In genomic region chr2:230706966-230707365, GRCh38 we compare ENCODE assay signal across 18 cellular contexts. TPM values are rescaled to one million over a fixed set of nuclear protein-coding genes. Genes with fewer than 3 reads are reported as not detected.
A peak's percentile ranks its signal among the peaks of the same experiment; 100 is the strongest.
DNase-seq lines count a peak whose midpoint lies in the region; FAIRE-seq and TF ChIP-seq lines count a peak whose summit lies in the region.
"Had no signal": no experiment of that assay in that cellular context is flagged by ENCODE, and none has a peak within 500 bp of the region (broad histone marks: within the 10 kb centered on the region; RNA-seq: fewer than 3 reads in every experiment).

No MANE protein-coding gene starts in this region.

- H3K9me3 ChIP-seq in PC-9 (ENCODE audit: insufficient read depth, low read depth) (peaks cover 3% of the 10 kb centered on the region), kidney (ENCODE audit: control insufficient read depth in 1 of 2, low read length in 2 of 2) (no peaks in the 10 kb centered on the region), small intestine (ENCODE audit: control insufficient read depth, low read depth) (no peaks in the 10 kb centered on the region)

- H3K27ac Mint-ChIP-seq in mesothelial cell of epicardium, result no peak overlapping the region
- H3K27ac Mint-ChIP-seq: CD8-positive, alpha-beta T cell; HFFc6 had no signal

- H3K4me1 ChIP-seq in PC-9 (replicated peaks; ENCODE audit: insufficient read depth), result peaks cover 32% of the 10 kb centered on the region
- H3K4me1 ChIP-seq in kidney (ENCODE audit: control insufficient read depth in 1 of 2, insufficient read depth in 1 of 2, low read depth in 1 of 2, low read length in 2 of 2), result no peaks in the 10 kb centered on the region
- peaks cover 7 to 8% of the 10 kb centered on the region in 2 donors for H3K4me1 ChIP-seq in small intestine (ENCODE audit: control insufficient read depth in 2 of 2, insufficient read depth in 1 of 2, low read depth in 1 of 2, low read length in 1 of 2)

- H3K27me3 ChIP-seq in HL-60 (ENCODE audit: insufficient read depth, poor library complexity, severe bottlenecking), result no peaks in the 10 kb centered on the region
- no peaks in the 10 kb centered on the region for H3K27me3 ChIP-seq in PC-9 (ENCODE audit: insufficient read depth, low read depth)
- H3K27me3 ChIP-seq in small intestine (ENCODE audit: control insufficient read depth in 2 of 2, insufficient read depth in 2 of 2, low read length in 2 of 2), result no peaks in the 10 kb centered on the region

- DNase-seq in HL-60 (ENCODE audit: low read depth in 1 of 2, low spot score in 1 of 2) (peak in 1 of 2 experiments; percentile 55), PC-9 (no peak), kidney (peak; percentile 20), small intestine (no peak), NCI-H2029 (lab: John Stamatoyannopoulos, UW) (no peak), mesothelial cell of epicardium (ENCODE audit: low spot score in 2 of 2, unreplicated experiment in 2 of 2) (no peak), iPS-NIHi7 (ENCODE audit: extremely low spot score) (no peak)
- no peak for DNase-seq in activated CD8-positive, alpha-beta memory T cell treated with anti-CD3 and anti-CD28 coated beads for 24 hours
- DNase-seq: CD8-positive, alpha-beta T cell; COR-L47; DMS153; DMS79 treated with DMSO at 0.1 percent for 48 hours; EL; HCEC 1CT; HFFc6 had no signal

- no peaks in the 10 kb centered on the region for H4K20me1 ChIP-seq in PC-9 (ENCODE audit: insufficient read depth)

- H3K4me2 ChIP-seq in PC-9, result peak overlapping the region; percentile 17

- H3K4me1 Mint-ChIP-seq in mesothelial cell of epicardium, result no peaks in the 10 kb centered on the region

- H3F3A ChIP-seq in PC-9 (ENCODE audit: insufficient read depth, low read depth), result peaks cover 17% of the 10 kb centered on the region

- FAIRE-seq in kidney (lab: Jason Lieb, UNC) (no peak), small intestine (lab: Jason Lieb, UNC) (no peak)
- FAIRE-seq: D721Med, G401.6, GM12891 had no signal

- H3K36me3 Mint-ChIP-seq in mesothelial cell of epicardium, result no peaks in the 10 kb centered on the region

- H3K4me3 Mint-ChIP-seq in mesothelial cell of epicardium, result no peak overlapping the region
- H3K4me3 Mint-ChIP-seq: CD8-positive, alpha-beta T cell; HFFc6 had no signal

- H3K9ac ChIP-seq in kidney (ENCODE audit: low read length in 2 of 2), result no peak overlapping the region

- H3K36me3 ChIP-seq in PC-9 (ENCODE audit: low read depth) (no peaks in the 10 kb centered on the region), kidney (ENCODE audit: control insufficient read depth in 1 of 2, insufficient read depth in 2 of 2, low read length in 2 of 2) (no peaks in the 10 kb centered on the region), small intestine (ENCODE audit: control insufficient read depth in 2 of 2, insufficient read depth in 2 of 2, low read length in 2 of 2) (no peaks in the 10 kb centered on the region)

- CTCF ChIA-PET in PC-9 (lab: Charles Lee), result no interaction called here

- H3K79me2 ChIP-seq in PC-9 (ENCODE audit: low read depth), result no peaks in the 10 kb centered on the region

- H3K27ac ChIP-seq in HL-60 (replicated peaks) (peak overlapping the region; percentile 29; the same call in 1 of the 2 replicates), PC-9 (peak overlapping the region; percentile 60), kidney (ENCODE audit: low read depth in 2 of 2, low read length in 2 of 2) (no peak overlapping the region), small intestine (ENCODE audit: low read depth in 1 of 2, low read length in 1 of 2) (peak overlapping the region; percentile 32 to 65)

- H3K9me3 Mint-ChIP-seq in mesothelial cell of epicardium, result peaks cover 10% of the 10 kb centered on the region

- H2AFZ ChIP-seq in PC-9, result no peak overlapping the region

- no TSS peak for BruUV-seq in PC-9 (replicated peaks; lab: Mats Ljungman, UMichigan)

- WGBS in small intestine, 3 donors, result 84 to 90% (median 87%) methylated on average over 8 of the region's 8 CpGs

- H3K4me3 ChIP-seq in HL-60 (replicated peaks; ENCODE audit: insufficient read depth, low read length) (no peak overlapping the region), PC-9 (no peak overlapping the region), kidney (ENCODE audit: low read length in 2 of 2) (no peak overlapping the region), small intestine (ENCODE audit: low read depth in 1 of 2, low read length in 2 of 2) (no peak overlapping the region)

- no peaks in the 10 kb centered on the region for H3K9me2 ChIP-seq in PC-9 (ENCODE audit: insufficient read depth)

- TF ChIP-seq CTCF in HL-60 (IDR thresholded peaks at IDR 0.05; ENCODE audit: insufficient read depth, low read length), result no peak
- no peak for TF ChIP-seq CTCF in PC-9 (conservative IDR thresholded peaks at IDR 0.05)
- TF ChIP-seq CTCF in kidney (IDR thresholded peaks at IDR 0.05; ENCODE audit: borderline replicate concordance, extremely low read depth, insufficient read depth), result no peak
- no peak for TF ChIP-seq CTCF in mesothelial cell of epicardium (IDR thresholded peaks at IDR 0.05; ENCODE audit: unreplicated experiment)

- peaks cover 3% of the 10 kb centered on the region for H3K27me3 Mint-ChIP-seq in mesothelial cell of epicardium (ENCODE audit: low read depth)

- intact Hi-C loops in PC-9 (cut with micrococcal nuclease; ENCODE audit: unreplicated experiment), result no loop called here
- intact Hi-C loops in kidney (cut with DNase I), result no loop called here

- POLR2A ChIA-PET in PC-9 (lab: Charles Lee; ENCODE audit: unreplicated experiment), result no interaction called here

RNA-seq across cellular contexts. Expression of gene CAB39, which starts 5.7 kb away (rescaled TPM):
- total RNA-seq in PC-9 (2021), result 70.9 and 86.1 TPM in 2 replicates
- total RNA-seq in kidney, result 77.6 TPM
- 39.1 TPM for polyA plus RNA-seq in kidney (ENCODE audit: insufficient read depth, low read depth, low replicate concordance)
- 10 to 100 TPM; 38.2 to 59.7 (median 53.2) TPM for polyA plus RNA-seq in small intestine
- total RNA-seq in mesothelial cell of epicardium, result 39.2 to 43.0 TPM (median 41.7 TPM) in 3 replicates

Comparison
In these comparisons a context has a peak if more than half of its experiments do, and no peak if none do; other contexts are left out.
1. H3K27ac ChIP-seq: peak in HL-60 (single experiment), PC-9 (single experiment) and small intestine (2 of 2); none in kidney (0 of 2).